ENCODE assay signal across 7 cellular contexts in the genomic region with DNA sequence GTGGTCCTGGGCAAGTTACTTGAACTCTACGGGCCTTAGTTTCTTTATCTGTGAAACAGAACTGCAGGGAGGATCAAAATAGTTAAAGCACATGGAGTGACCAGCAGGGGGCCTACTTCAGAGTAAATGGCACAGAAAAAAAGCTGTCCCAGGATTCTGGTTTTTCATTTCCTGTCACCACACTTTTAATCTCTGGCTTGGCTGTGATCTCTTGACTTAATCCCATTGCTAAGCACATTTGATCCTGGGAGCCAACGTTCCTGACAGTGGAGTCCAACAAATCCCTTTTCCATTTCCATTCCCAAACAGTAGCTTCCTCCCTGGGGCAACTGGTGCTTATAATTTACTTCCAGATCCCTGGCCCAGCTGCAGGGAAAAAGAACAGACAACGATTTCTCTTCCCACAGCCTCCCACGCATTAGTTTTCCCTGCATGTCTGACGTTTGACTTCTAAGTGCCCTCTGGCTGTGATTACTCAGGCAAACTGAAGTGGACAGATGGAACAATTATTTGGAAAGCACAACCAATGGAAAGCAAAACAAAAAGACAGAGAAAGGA.
DNase-seq lines count a peak whose midpoint lies in the region; ATAC-seq and TF ChIP-seq lines count a peak whose summit lies in the region.

No MANE protein-coding gene starts in this region.

- peak; percentile 63 for TF ChIP-seq CTCF in GM06990 (IDR thresholded peaks at IDR 0.05; ENCODE audit: insufficient read depth, low read length, poor library complexity, severe bottlenecking)
- peak; percentile 40 for TF ChIP-seq CTCF in colonic mucosa (IDR thresholded peaks at IDR 0.05)
- TF ChIP-seq CTCF in right lobe of liver (IDR thresholded peaks at IDR 0.05), result peak; percentile 56 to 75 (median 67)

- H3K4me1 ChIP-seq in colonic mucosa (no peaks in the 10 kb centered on the region), right lobe of liver (no peaks in the 10 kb centered on the region)

- ATAC-seq in HG03025 (IDR thresholded peaks at IDR 0.05; ENCODE audit: low FRiP score, unreplicated experiment) (peak; percentile 49), right lobe of liver (peak; percentile 85 to 93 (median 90)), GM18858 (IDR thresholded peaks at IDR 0.05; ENCODE audit: unreplicated experiment) (no peak)

- 11% methylated on average over 5 of the region's 5 CpGs for whole genome bisulfite sequencing in right lobe of liver (ENCODE audit: insufficient coverage, low coverage, low lambda C conversion rate, missing lambda C conversion rate)

- H3K4me3 ChIP-seq in GM06990 (replicated peaks; ENCODE audit: low read depth, low read length), result no peak overlapping the region
- H3K4me3 ChIP-seq in colonic mucosa, result no peak overlapping the region
- H3K4me3 ChIP-seq in right lobe of liver, result no peak overlapping the region

- H3K36me3 ChIP-seq in GM06990 (ENCODE audit: control insufficient read depth, insufficient read depth, low read length) (no peaks in the 10 kb centered on the region), colonic mucosa (no peaks in the 10 kb centered on the region), right lobe of liver (no peaks in the 10 kb centered on the region)

- H3K27ac ChIP-seq in colonic mucosa, result no peak overlapping the region
- peak overlapping the region in 2 of 3 donors; percentile 25 to 54 for H3K27ac ChIP-seq in right lobe of liver

- H3K9ac ChIP-seq in colonic mucosa (ENCODE audit: low read depth in 2 of 2, low read length in 2 of 2), result no peak overlapping the region

- intact Hi-C loops in colonic mucosa (cut with DNase I) (loop anchor here (2.0 kb wide), 1 partner anchor 88 kb away; no protein-coding TSS in a partner anchor), right lobe of liver (cut with DNase I) (loop anchor here in 1 of 2 donors (5.0 kb wide), 1 partner anchor 89 kb away; no protein-coding TSS in a partner anchor)

- no peak for DNase-seq in GM06990 (ENCODE audit: extremely low read depth, insufficient read length)
- DNase-seq in NCI-H748 (lab: John Stamatoyannopoulos, UW; ENCODE audit: unreplicated experiment), result peak; percentile 96
- peak; percentile 31 for DNase-seq in colonic mucosa
- DNase-seq in right lobe of liver, result peak in 2 of 3 donors; percentile 22 to 56
- DNase-seq in 8988T, result no peak

- TF ChIP-seq POLR2A in right lobe of liver (IDR thresholded peaks at IDR 0.05), result no peak

- H3K9me3 ChIP-seq in colonic mucosa (no peaks in the 10 kb centered on the region), right lobe of liver (no peaks in the 10 kb centered on the region)

- H3K27me3 ChIP-seq in GM06990 (replicated peaks; ENCODE audit: control insufficient read depth, insufficient read depth, low read length), result no peaks in the 10 kb centered on the region
- H3K27me3 ChIP-seq in colonic mucosa, result no peaks in the 10 kb centered on the region
- H3K27me3 ChIP-seq in right lobe of liver, result no peaks in the 10 kb centered on the region

Comparison
In these comparisons a context has a peak if more than half of its experiments do, and no peak if none do; other contexts are left out.
1. DNase-seq: peak in NCI-H748 (single experiment), colonic mucosa (single experiment) and right lobe of liver (2 of 3); none in GM06990 (single experiment) and 8988T (single experiment).
2. Peak in every context shown above with its lines, with median percentiles within 50 percentile points of each other: CTCF ChIP-seq.